In genomic region chrX:39338583-39338982, GRCh38 we compare ENCODE assay signal across 16 cellular contexts.
DNase-seq lines count a peak whose midpoint lies in the region; ATAC-seq and TF ChIP-seq lines count a peak whose summit lies in the region.
"Had no signal": no experiment of that assay in that cellular context is flagged by ENCODE, and none has a peak within 500 bp of the region (broad histone marks: within the 10 kb centered on the region; RNA-seq: fewer than 3 reads in every experiment).

No MANE protein-coding gene starts in this region.

- H3K9me3 ChIP-seq in CD4-positive, alpha-beta T cell (ENCODE audit: control insufficient read depth, low read length) = no peaks in the 10 kb centered on the region
- no peaks in the 10 kb centered on the region for H3K9me3 ChIP-seq in psoas muscle

- H3K27me3 ChIP-seq in CD4-positive, alpha-beta T cell (ENCODE audit: control insufficient read depth, insufficient read depth, low read length) = no peaks in the 10 kb centered on the region
- peaks cover 0 to 23% (median 0%) of the 10 kb centered on the region in 3 donors for H3K27me3 ChIP-seq in psoas muscle (ENCODE audit: insufficient read depth in 3 of 3, low read length in 2 of 3)

- intact Hi-C loops in activated CD4-positive, alpha-beta T cell treated with anti-CD3 and anti-CD28 coated beads, Interleukin-2, amount 10 ng/mL, durations not matched to agents 24 days and 14 days (cut with micrococcal nuclease) = loop anchor here (10.0 kb wide), 2 partner anchors 436 to 516 kb away; no protein-coding TSS in a partner anchor
- intact Hi-C loops in CD4-positive, alpha-beta T cell (cut with DNase I, micrococcal nuclease) = no loop called here
- intact Hi-C loops in psoas muscle (cut with DNase I) = no loop called here

- no peak for TF ChIP-seq CTCF in CD4-positive, alpha-beta T cell (IDR thresholded peaks at IDR 0.05)
- no peak for TF ChIP-seq CTCF in psoas muscle (IDR thresholded peaks at IDR 0.05)

- CTCF ChIA-PET in CD4-positive, alpha-beta T cell (lab: Charles Lee) = no interaction called here

- no peak overlapping the region for H3K4me3 ChIP-seq in psoas muscle

- no peak overlapping the region for H3K27ac ChIP-seq in CD4-positive, alpha-beta T cell (ENCODE audit: low read depth, low read length)
- no peak overlapping the region for H3K27ac ChIP-seq in psoas muscle

- H3K36me3 ChIP-seq in psoas muscle (ENCODE audit: insufficient read depth in 1 of 2, low read depth in 1 of 2) = no peaks in the 10 kb centered on the region

- whole genome bisulfite sequencing in psoas muscle, 3 donors = 47 to 73% (median 71%) methylated on average over 2 of the region's 2 CpGs

- H3K36me3 Mint-ChIP-seq in activated CD4-positive, alpha-beta T cell treated with anti-CD3 and anti-CD28 coated beads, Interleukin-2, amount 10 ng/mL, durations not matched to agents 24 days and 14 days (ENCODE audit: low read depth) = peaks cover 5% of the 10 kb centered on the region
- no peaks in the 10 kb centered on the region for H3K36me3 Mint-ChIP-seq in CD4-positive, alpha-beta T cell (ENCODE audit: low read depth)
- H3K36me3 Mint-ChIP-seq in activated naive CD8-positive, alpha-beta T cell treated with anti-CD3 and anti-CD28 coated beads, Interleukin-2, amount 50 U/mL, for 24 hours (ENCODE audit: low read depth) = peaks cover 8% of the 10 kb centered on the region
- H3K36me3 Mint-ChIP-seq: CD8-positive, alpha-beta T cell had no signal

- POLR2A ChIA-PET in CD4-positive, alpha-beta T cell (lab: Charles Lee) = interaction anchor here (1.1 kb wide), 1 partner anchor 29 kb away, joined by 3 read pairs; no protein-coding TSS in a partner anchor

- peaks cover 25% of the 10 kb centered on the region for H3K4me1 Mint-ChIP-seq in activated CD4-positive, alpha-beta T cell treated with anti-CD3 and anti-CD28 coated beads, Interleukin-2, amount 10 ng/mL, durations not matched to agents 24 days and 14 days
- peaks cover 30% of the 10 kb centered on the region for H3K4me1 Mint-ChIP-seq in CD4-positive, alpha-beta T cell (ENCODE audit: low read depth)
- H3K4me1 Mint-ChIP-seq in activated naive CD8-positive, alpha-beta T cell treated with anti-CD3 and anti-CD28 coated beads, Interleukin-2, amount 50 U/mL, for 24 hours = peaks cover 48% of the 10 kb centered on the region
- H3K4me1 Mint-ChIP-seq: H9 had no signal

- peak overlapping the region; percentile 29 for H3K4me3 Mint-ChIP-seq in activated CD4-positive, alpha-beta T cell treated with anti-CD3 and anti-CD28 coated beads, Interleukin-2, amount 10 ng/mL, durations not matched to agents 24 days and 14 days
- peak overlapping the region; percentile 6 for H3K4me3 Mint-ChIP-seq in CD4-positive, alpha-beta T cell
- no peak overlapping the region for H3K4me3 Mint-ChIP-seq in activated naive CD8-positive, alpha-beta T cell treated with anti-CD3 and anti-CD28 coated beads, Interleukin-2, amount 50 U/mL, for 24 hours
- H3K4me3 Mint-ChIP-seq: B cell; CD8-positive, alpha-beta T cell; H9 had no signal

- peaks cover 11% of the 10 kb centered on the region for H3K9me3 Mint-ChIP-seq in activated CD4-positive, alpha-beta T cell treated with anti-CD3 and anti-CD28 coated beads, Interleukin-2, amount 10 ng/mL, durations not matched to agents 24 days and 14 days
- H3K9me3 Mint-ChIP-seq in CD4-positive, alpha-beta T cell = no peaks in the 10 kb centered on the region
- peaks cover 4% of the 10 kb centered on the region for H3K9me3 Mint-ChIP-seq in activated naive CD8-positive, alpha-beta T cell treated with anti-CD3 and anti-CD28 coated beads, Interleukin-2, amount 50 U/mL, for 24 hours
- H3K9me3 Mint-ChIP-seq: CD8-positive, alpha-beta T cell had no signal

- no peaks in the 10 kb centered on the region for H3K27me3 Mint-ChIP-seq in activated CD4-positive, alpha-beta T cell treated with anti-CD3 and anti-CD28 coated beads, Interleukin-2, amount 10 ng/mL, durations not matched to agents 24 days and 14 days
- H3K27me3 Mint-ChIP-seq in CD4-positive, alpha-beta T cell = no peaks in the 10 kb centered on the region
- no peaks in the 10 kb centered on the region for H3K27me3 Mint-ChIP-seq in activated naive CD8-positive, alpha-beta T cell treated with anti-CD3 and anti-CD28 coated beads, Interleukin-2, amount 50 U/mL, for 24 hours

- peak overlapping the region; percentile 79 for H3K27ac Mint-ChIP-seq in activated CD4-positive, alpha-beta T cell treated with anti-CD3 and anti-CD28 coated beads, Interleukin-2, amount 10 ng/mL, durations not matched to agents 24 days and 14 days
- peak overlapping the region; percentile 62 for H3K27ac Mint-ChIP-seq in CD4-positive, alpha-beta T cell
- peak overlapping the region; percentile 57 for H3K27ac Mint-ChIP-seq in activated naive CD8-positive, alpha-beta T cell treated with anti-CD3 and anti-CD28 coated beads, Interleukin-2, amount 50 U/mL, for 24 hours
- H3K27ac Mint-ChIP-seq: B cell; CD8-positive, alpha-beta T cell; H9 had no signal

- no peak for DNase-seq in activated CD4-positive, alpha-beta T cell treated with anti-CD3 and anti-CD28 coated beads, Interleukin-2, amount 10 ng/mL, durations not matched to agents 24 days and 14 days
- DNase-seq in activated CD4-positive, alpha-beta T cell treated with anti-CD3 and anti-CD28 coated beads for 48 hours = no peak
- no peak for DNase-seq in CD4-positive, alpha-beta T cell
- no peak for DNase-seq in activated naive CD8-positive, alpha-beta T cell treated with anti-CD3 and anti-CD28 coated beads, Interleukin-2, amount 50 U/mL, for 24 hours
- no peak for DNase-seq in psoas muscle
- no peak for DNase-seq in NCI-H146 treated with DMSO at 0.1 percent for 48 hours (lab: John Stamatoyannopoulos, UW; ENCODE audit: unreplicated experiment)
- DNase-seq in AML-193 (lab: John Stamatoyannopoulos, UW) = no peak
- DNase-seq: ACHN; CD8-positive, alpha-beta T cell; COR-L47; DMS153; DMS79 treated with DMSO at 0.1 percent for 48 hours; EL; GOT3; H9 had no signal

- no peaks in the 10 kb centered on the region for H3K4me1 ChIP-seq in psoas muscle

- no peak for ATAC-seq in CD4-positive, alpha-beta T cell (ENCODE audit: poor library complexity)
- ATAC-seq in activated naive CD8-positive, alpha-beta T cell treated with anti-CD3 and anti-CD28 coated beads, Interleukin-2, amount 50 U/mL, for 24 hours = no peak
- peak; percentile 45 to 59 (median 50) for ATAC-seq in psoas muscle
- ATAC-seq: CD8-positive, alpha-beta T cell had no signal

Comparison
In these comparisons a context has a peak if more than half of its experiments do, and no peak if none do; other contexts are left out.
1. ATAC-seq: peak in psoas muscle (4 of 4); none in CD4-positive, alpha-beta T cell (single experiment) and activated naive CD8-positive, alpha-beta T cell treated with anti-CD3 and anti-CD28 coated beads, Interleukin-2, amount 50 U/mL, for 24 hours (single experiment).
2. Peak in every context shown above with its lines, with median percentiles within 50 percentile points of each other: H3K27ac Mint-ChIP-seq.